In genomic region chr5:67163863-67164595, GRCh38 we compare ENCODE assay signal across 22 cellular contexts. TPM values are rescaled to one million over a fixed set of nuclear protein-coding genes. Genes with fewer than 3 reads are reported as not detected.
A peak's percentile ranks its signal among the peaks of the same experiment; 100 is the strongest.
DNase-seq lines count a peak whose midpoint lies in the region; ATAC-seq and TF ChIP-seq lines count a peak whose summit lies in the region.
"Had no signal": no experiment of that assay in that cellular context is flagged by ENCODE, and none has a peak within 500 bp of the region (broad histone marks: within the 10 kb centered on the region; RNA-seq: fewer than 3 reads in every experiment).

No MANE protein-coding gene starts in this region.

- H3K27me3 ChIP-seq in CD8-positive, alpha-beta T cell (ENCODE audit: insufficient read depth, low read length), result no peaks in the 10 kb centered on the region
- H3K27me3 ChIP-seq: BLaER1, neural progenitor cell, thyroid gland had no signal

- intact Hi-C loops in activated CD4-positive, alpha-beta T cell treated with anti-CD3 and anti-CD28 coated beads, Interleukin-2, amount 10 ng/mL, durations not matched to agents 24 days and 14 days (cut with micrococcal nuclease), result loop anchor here (10.0 kb wide), 1 partner anchor 609 kb away; no protein-coding TSS in a partner anchor
- intact Hi-C loops in CD8-positive, alpha-beta T cell (cut with DNase I, micrococcal nuclease), result loop anchor here in 1 of 2 experiments (10.0 kb wide), 1 partner anchor 1111 kb away; no protein-coding TSS in a partner anchor
- intact Hi-C loops in activated T-helper 2 cell treated with anti-CD3 and anti-CD28 coated beads, Interferon-gamma antibody, Interleukin-2, Interleukin-4, amounts not matched to agents 10 μg/mL and 5 μg/mL and 100 μg/mL, durations not matched to agents 14 hours and 24 hours and 36 hours (cut with micrococcal nuclease), result no loop called here
- intact Hi-C loops in mucosa of descending colon (cut with DNase I, micrococcal nuclease), result no loop called here

- H3K4me1 Mint-ChIP-seq in activated CD4-positive, alpha-beta T cell treated with anti-CD3 and anti-CD28 coated beads, Interleukin-2, amount 10 ng/mL, durations not matched to agents 24 days and 14 days, result peaks cover 75% of the 10 kb centered on the region
- peaks cover 84% of the 10 kb centered on the region for H3K4me1 Mint-ChIP-seq in CD8-positive, alpha-beta T cell (ENCODE audit: low read depth)
- peaks cover 62% of the 10 kb centered on the region for H3K4me1 Mint-ChIP-seq in activated T-helper 2 cell treated with anti-CD3 and anti-CD28 coated beads, Interferon-gamma antibody, Interleukin-2, Interleukin-4, amounts not matched to agents 10 μg/mL and 5 μg/mL and 100 μg/mL, durations not matched to agents 14 hours and 24 hours and 36 hours (ENCODE audit: low read depth)

- no peaks in the 10 kb centered on the region for H3K9me3 Mint-ChIP-seq in activated CD4-positive, alpha-beta T cell treated with anti-CD3 and anti-CD28 coated beads, Interleukin-2, amount 10 ng/mL, durations not matched to agents 24 days and 14 days
- no peaks in the 10 kb centered on the region for H3K9me3 Mint-ChIP-seq in CD8-positive, alpha-beta T cell
- no peaks in the 10 kb centered on the region for H3K9me3 Mint-ChIP-seq in activated T-helper 2 cell treated with anti-CD3 and anti-CD28 coated beads, Interferon-gamma antibody, Interleukin-2, Interleukin-4, amounts not matched to agents 10 μg/mL and 5 μg/mL and 100 μg/mL, durations not matched to agents 14 hours and 24 hours and 36 hours
- H3K9me3 Mint-ChIP-seq: memory B cell had no signal

- H3K9me3 ChIP-seq in CD8-positive, alpha-beta T cell (ENCODE audit: low read length), result no peaks in the 10 kb centered on the region
- no peaks in the 10 kb centered on the region for H3K9me3 ChIP-seq in mucosa of descending colon
- H3K9me3 ChIP-seq: thyroid gland had no signal

- peak overlapping the region; percentile 96 for H3K27ac Mint-ChIP-seq in activated CD4-positive, alpha-beta T cell treated with anti-CD3 and anti-CD28 coated beads, Interleukin-2, amount 10 ng/mL, durations not matched to agents 24 days and 14 days
- H3K27ac Mint-ChIP-seq in CD8-positive, alpha-beta T cell, result peak overlapping the region; percentile 97
- peak overlapping the region; percentile 78 for H3K27ac Mint-ChIP-seq in activated T-helper 2 cell treated with anti-CD3 and anti-CD28 coated beads, Interferon-gamma antibody, Interleukin-2, Interleukin-4, amounts not matched to agents 10 μg/mL and 5 μg/mL and 100 μg/mL, durations not matched to agents 14 hours and 24 hours and 36 hours
- H3K27ac Mint-ChIP-seq: memory B cell, neural progenitor cell had no signal

- peak; percentile 68 for DNase-seq in activated CD4-positive, alpha-beta T cell treated with anti-CD3 and anti-CD28 coated beads, Interleukin-2, amount 10 ng/mL, durations not matched to agents 24 days and 14 days
- DNase-seq in activated CD4-positive, alpha-beta T cell treated with anti-CD3 and anti-CD28 coated beads for 48 hours, result no peak
- DNase-seq in CD8-positive, alpha-beta T cell, result no peak
- no peak for DNase-seq in activated T-helper 2 cell treated with anti-CD3 and anti-CD28 coated beads, Interferon-gamma antibody, Interleukin-2, Interleukin-4, amounts not matched to agents 10 μg/mL and 5 μg/mL and 100 μg/mL, durations not matched to agents 14 hours and 24 hours and 36 hours (ENCODE audit: low spot score)
- DNase-seq in mucosa of descending colon, result peak in 2 of 3 donors; percentile 27 to 43
- DNase-seq in foreskin melanocyte, result no peak
- DNase-seq: amniotic stem cell, caudate nucleus, GF-D8, islet precursor cell, Kasumi-1, NCI-H1105, NCI-H2081 treated with DMSO at 0.1 percent for 48 hours, NCI-H510A treated with DMSO at 0.1 percent for 48 hours, thyroid gland, WERI-Rb-1 had no signal

- no peaks in the 10 kb centered on the region for H3K36me3 ChIP-seq in CD8-positive, alpha-beta T cell (ENCODE audit: insufficient read depth, low read length)
- H3K36me3 ChIP-seq in mucosa of descending colon (ENCODE audit: low read depth), result no peaks in the 10 kb centered on the region
- H3K36me3 ChIP-seq: neural progenitor cell, WERI-Rb-1 had no signal

- H3K4me3 Mint-ChIP-seq in activated CD4-positive, alpha-beta T cell treated with anti-CD3 and anti-CD28 coated beads, Interleukin-2, amount 10 ng/mL, durations not matched to agents 24 days and 14 days, result peak overlapping the region; percentile 89
- H3K4me3 Mint-ChIP-seq in CD8-positive, alpha-beta T cell, result peak overlapping the region; percentile 84
- H3K4me3 Mint-ChIP-seq in activated T-helper 2 cell treated with anti-CD3 and anti-CD28 coated beads, Interferon-gamma antibody, Interleukin-2, Interleukin-4, amounts not matched to agents 10 μg/mL and 5 μg/mL and 100 μg/mL, durations not matched to agents 14 hours and 24 hours and 36 hours (ENCODE audit: low read depth), result peak overlapping the region; percentile 84
- H3K4me3 Mint-ChIP-seq: memory B cell, neural progenitor cell had no signal

- CTCF ChIA-PET in CD8-positive, alpha-beta T cell (lab: Charles Lee), result interaction anchor here (0.6 to 18.1 kb wide), 7 partner anchors 11 to 1764 kb away, joined by 3 to 537 read pairs (median 4); partner anchors contain the start of gene CD180

- H3K27ac ChIP-seq in CD8-positive, alpha-beta T cell (ENCODE audit: low read depth, low read length), result no peak overlapping the region
- H3K27ac ChIP-seq: BLaER1, neural progenitor cell, WERI-Rb-1 had no signal

- H3K27me3 Mint-ChIP-seq in activated CD4-positive, alpha-beta T cell treated with anti-CD3 and anti-CD28 coated beads, Interleukin-2, amount 10 ng/mL, durations not matched to agents 24 days and 14 days, result no peaks in the 10 kb centered on the region
- H3K27me3 Mint-ChIP-seq in CD8-positive, alpha-beta T cell (ENCODE audit: low read depth), result no peaks in the 10 kb centered on the region
- no peaks in the 10 kb centered on the region for H3K27me3 Mint-ChIP-seq in activated T-helper 2 cell treated with anti-CD3 and anti-CD28 coated beads, Interferon-gamma antibody, Interleukin-2, Interleukin-4, amounts not matched to agents 10 μg/mL and 5 μg/mL and 100 μg/mL, durations not matched to agents 14 hours and 24 hours and 36 hours (ENCODE audit: low read depth)
- H3K27me3 Mint-ChIP-seq: memory B cell had no signal

- no peak overlapping the region for H3K4me3 ChIP-seq in CD8-positive, alpha-beta T cell (ENCODE audit: low read depth, low read length)
- H3K4me3 ChIP-seq in mucosa of descending colon, result no peak overlapping the region
- H3K4me3 ChIP-seq: BLaER1, GM12878, neural progenitor cell, thyroid gland had no signal

- no peak for TF ChIP-seq CTCF in CD8-positive, alpha-beta T cell (IDR thresholded peaks at IDR 0.05)
- TF ChIP-seq CTCF in mucosa of descending colon (IDR thresholded peaks at IDR 0.05), result no peak

- peaks cover 82% of the 10 kb centered on the region for H3K4me1 ChIP-seq in CD8-positive, alpha-beta T cell (ENCODE audit: insufficient read depth, low read length)
- H3K4me1 ChIP-seq in mucosa of descending colon (ENCODE audit: low read depth), result no peaks in the 10 kb centered on the region
- H3K4me1 ChIP-seq: BLaER1, neural progenitor cell had no signal

- ATAC-seq in CD8-positive, alpha-beta T cell, result no peak
- no peak for ATAC-seq in mucosa of descending colon
- no peak for ATAC-seq in HG03457 (IDR thresholded peaks at IDR 0.05; ENCODE audit: unreplicated experiment)
- ATAC-seq in HG02763 (IDR thresholded peaks at IDR 0.05; ENCODE audit: unreplicated experiment), result no peak
- ATAC-seq: GM12878 had no signal

- POLR2A ChIA-PET in CD8-positive, alpha-beta T cell (lab: Charles Lee), result interaction anchor here (2.8 to 4.7 kb wide), 2 partner anchors 43 to 51 kb away, joined by 8 to 38 read pairs; no protein-coding TSS in a partner anchor

- H3K36me3 Mint-ChIP-seq in activated CD4-positive, alpha-beta T cell treated with anti-CD3 and anti-CD28 coated beads, Interleukin-2, amount 10 ng/mL, durations not matched to agents 24 days and 14 days (ENCODE audit: low read depth), result peaks cover 41% of the 10 kb centered on the region
- peaks cover 22% of the 10 kb centered on the region for H3K36me3 Mint-ChIP-seq in CD8-positive, alpha-beta T cell
- peaks cover 34% of the 10 kb centered on the region for H3K36me3 Mint-ChIP-seq in activated T-helper 2 cell treated with anti-CD3 and anti-CD28 coated beads, Interferon-gamma antibody, Interleukin-2, Interleukin-4, amounts not matched to agents 10 μg/mL and 5 μg/mL and 100 μg/mL, durations not matched to agents 14 hours and 24 hours and 36 hours (ENCODE audit: low read depth)
- H3K36me3 Mint-ChIP-seq: memory B cell had no signal

RNA-seq across cellular contexts. Expression of gene CD180, which starts 32.6 kb away (rescaled TPM):
- total RNA-seq in activated CD4-positive, alpha-beta T cell treated with anti-CD3 and anti-CD28 coated beads, Interleukin-2, amount 10 ng/mL, durations not matched to agents 24 days and 14 days, result 0.26 and 0.47 TPM in 2 replicates
- total RNA-seq in CD8-positive, alpha-beta T cell, result under 1 TPM in 1 of 2 experiments, not detected in 1; 0.58 TPM
- total RNA-seq in activated T-helper 2 cell treated with anti-CD3 and anti-CD28 coated beads, Interferon-gamma antibody, Interleukin-2, Interleukin-4, amounts not matched to agents 10 μg/mL and 5 μg/mL and 100 μg/mL, durations not matched to agents 14 hours and 24 hours and 36 hours, result 0.02 TPM in 2 replicates
- total RNA-seq in mucosa of descending colon, result 1 to 10 TPM in 2 of 3 donors, under 1 TPM in 1; 0.87 to 1.4 (median 1.3) TPM

Comparison
In these comparisons a context has a peak if more than half of its experiments do, and no peak if none do; other contexts are left out.
1. DNase-seq: peak in activated CD4-positive, alpha-beta T cell treated with anti-CD3 and anti-CD28 coated beads, Interleukin-2, amount 10 ng/mL, durations not matched to agents 24 days and 14 days (single experiment) and mucosa of descending colon (2 of 3); none in activated CD4-positive, alpha-beta T cell treated with anti-CD3 and anti-CD28 coated beads for 48 hours (single experiment), CD8-positive, alpha-beta T cell (0 of 7), activated T-helper 2 cell treated with anti-CD3 and anti-CD28 coated beads, Interferon-gamma antibody, Interleukin-2, Interleukin-4, amounts not matched to agents 10 μg/mL and 5 μg/mL and 100 μg/mL, durations not matched to agents 14 hours and 24 hours and 36 hours (single experiment) and foreskin melanocyte (single experiment).
2. Peak in every context shown above with its lines, with median percentiles within 50 percentile points of each other: H3K27ac Mint-ChIP-seq and H3K4me3 Mint-ChIP-seq.